Comparison of ENCODE assay signal across 6 cellular contexts in genomic region chr12:55706840-55707671, GRCh38. TPM values are rescaled to one million over a fixed set of nuclear protein-coding genes. Genes with fewer than 3 reads are reported as not detected.
DNase-seq lines count a peak whose midpoint lies in the region; ATAC-seq and TF ChIP-seq lines count a peak whose summit lies in the region.

No MANE protein-coding gene starts in this region.

- no peak for TF ChIP-seq CTCF in fibroblast of mammary gland (conservative IDR thresholded peaks at IDR 0.05; ENCODE audit: control insufficient read depth, insufficient read depth, low read depth, low read length)

- H3K4me3 ChIP-seq in fibroblast of mammary gland (ENCODE audit: control insufficient read depth, low read depth, low read length) = peak overlapping the region; percentile 59

- H3K27ac Mint-ChIP-seq in stimulated activated effector memory CD8-positive, alpha-beta T cell treated with anti-CD3 and anti-CD28 coated beads, Interleukin-12 subunit alpha, Interleukin-12 subunit beta, amount 100 ng/mL, for 72 hours = no peak overlapping the region

- H3K36me3 Mint-ChIP-seq in stimulated activated effector memory CD8-positive, alpha-beta T cell treated with anti-CD3 and anti-CD28 coated beads, Interleukin-12 subunit alpha, Interleukin-12 subunit beta, amount 100 ng/mL, for 72 hours = no peaks in the 10 kb centered on the region

- H3K4me1 Mint-ChIP-seq in stimulated activated effector memory CD8-positive, alpha-beta T cell treated with anti-CD3 and anti-CD28 coated beads, Interleukin-12 subunit alpha, Interleukin-12 subunit beta, amount 100 ng/mL, for 72 hours = peaks cover 23% of the 10 kb centered on the region

- peak; percentile 4 for DNase-seq in SKM-1 treated with dmso at 0.1 percent for 144 hours (lab: John Stamatoyannopoulos, UW; ENCODE audit: unreplicated experiment)
- no peak for DNase-seq in SKM-1 (lab: John Stamatoyannopoulos, UW; ENCODE audit: unreplicated experiment)
- DNase-seq in fibroblast of mammary gland (ENCODE audit: low read depth) = no peak
- no peak for DNase-seq in stimulated activated effector memory CD8-positive, alpha-beta T cell treated with anti-CD3 and anti-CD28 coated beads, Interleukin-12 subunit alpha, Interleukin-12 subunit beta, amount 100 ng/mL, for 72 hours (ENCODE audit: low spot score in 2 of 2)
- no peak for DNase-seq in A172 (ENCODE audit: low spot score)
- no peak for DNase-seq in NCI-H82 treated with DMSO at 0.1 percent for 48 hours (lab: John Stamatoyannopoulos, UW; ENCODE audit: unreplicated experiment)

- H3K4me3 Mint-ChIP-seq in stimulated activated effector memory CD8-positive, alpha-beta T cell treated with anti-CD3 and anti-CD28 coated beads, Interleukin-12 subunit alpha, Interleukin-12 subunit beta, amount 100 ng/mL, for 72 hours = peak overlapping the region; percentile 71

- no peaks in the 10 kb centered on the region for H3K9me3 Mint-ChIP-seq in stimulated activated effector memory CD8-positive, alpha-beta T cell treated with anti-CD3 and anti-CD28 coated beads, Interleukin-12 subunit alpha, Interleukin-12 subunit beta, amount 100 ng/mL, for 72 hours

- peak; percentile 29 for ATAC-seq in stimulated activated effector memory CD8-positive, alpha-beta T cell treated with anti-CD3 and anti-CD28 coated beads, Interleukin-12 subunit alpha, Interleukin-12 subunit beta, amount 100 ng/mL, for 72 hours

RNA-seq across cellular contexts. Expression of gene ITGA7, which starts 0.6 kb away (rescaled TPM):
- 7.8 and 10.7 TPM in 2 replicates for total RNA-seq in A172 (2014; rRNA removed; shearing (Covaris generic))

RNA-seq across cellular contexts. Expression of gene BLOC1S1, which starts 8.8 kb away (rescaled TPM):
- total RNA-seq in A172 (2014; rRNA removed; shearing (Covaris generic)) = 96.1 and 135 TPM in 2 replicates

RNA-seq across cellular contexts. Expression of gene RDH5, which starts 13.1 kb away (rescaled TPM):
- 2.7 and 7.5 TPM in 2 replicates for total RNA-seq in A172 (2014; rRNA removed; shearing (Covaris generic))

RNA-seq across cellular contexts. Expression of gene CD63, which starts 21.8 kb away (rescaled TPM):
- total RNA-seq in A172 (2014; rRNA removed; shearing (Covaris generic)) = 1,213 and 1,362 TPM in 2 replicates

RNA-seq across cellular contexts. Expression of gene GDF11, which starts 35.9 kb away (rescaled TPM):
- total RNA-seq in A172 (2014; rRNA removed; shearing (Covaris generic)) = 2.6 and 7.0 TPM in 2 replicates
